26 cellular contexts compared by ENCODE assay signal in genomic region chr11:67642148-67642475, GRCh38. TPM values are rescaled to one million over a fixed set of nuclear protein-coding genes. Genes with fewer than 3 reads are reported as not detected.
"Had no signal": no experiment of that assay in that cellular context is flagged by ENCODE, and none has a peak within 500 bp of the region (broad histone marks: within the 10 kb centered on the region; RNA-seq: fewer than 3 reads in every experiment).

No MANE protein-coding gene starts in this region.

- H3K27ac ChIP-seq: ascending aorta, body of pancreas, Peyer's patch, RWPE1, SJSA1 had no signal

- H3K9me3 Mint-ChIP-seq: activated naive CD8-positive, alpha-beta T cell treated with anti-CD3 and anti-CD28 coated beads, Interleukin-2, amount 50 U/mL, for 24 hours; T-helper 1 cell treated with Interleukin-12 subunit alpha and Interleukin-12 subunit beta and Interleukin-4 antibody, amounts not matched to agents 30 μg/mL and 1 μg/mL, for 36 hours had no signal

- H3K27me3 Mint-ChIP-seq: activated naive CD8-positive, alpha-beta T cell treated with anti-CD3 and anti-CD28 coated beads, Interleukin-2, amount 50 U/mL, for 24 hours had no signal

- H3K27ac Mint-ChIP-seq: activated CD8-positive, alpha-beta T cell treated with anti-CD3 and anti-CD28 coated beads, Interleukin-2, amount 10 ng/mL, durations not matched to agents 7 days and 5 days; activated naive CD8-positive, alpha-beta T cell treated with anti-CD3 and anti-CD28 coated beads, Interleukin-2, amount 50 U/mL, for 24 hours; T-helper 1 cell treated with Interleukin-12 subunit alpha and Interleukin-12 subunit beta and Interleukin-4 antibody, amounts not matched to agents 30 μg/mL and 1 μg/mL, for 36 hours had no signal

- H3K4me1 ChIP-seq: ascending aorta, SJSA1 had no signal

- H3K4me3 Mint-ChIP-seq: activated CD8-positive, alpha-beta T cell treated with anti-CD3 and anti-CD28 coated beads, Interleukin-2, amount 10 ng/mL, durations not matched to agents 7 days and 5 days; activated naive CD8-positive, alpha-beta T cell treated with anti-CD3 and anti-CD28 coated beads, Interleukin-2, amount 50 U/mL, for 24 hours; T-helper 1 cell treated with Interleukin-12 subunit alpha and Interleukin-12 subunit beta and Interleukin-4 antibody, amounts not matched to agents 30 μg/mL and 1 μg/mL, for 36 hours had no signal

- DNase-seq: activated CD4-positive, alpha-beta T cell treated with anti-CD3 and anti-CD28 coated beads for 4 hours; activated CD8-positive, alpha-beta memory T cell treated with anti-CD3 and anti-CD28 coated beads, Interleukin-2, amount 50 U/mL, for 48 hours; activated CD8-positive, alpha-beta T cell treated with anti-CD3 and anti-CD28 coated beads, Interleukin-2, amount 10 ng/mL, durations not matched to agents 7 days and 5 days; activated naive CD4-positive, alpha-beta T cell treated with Interleukin-2 at 50 U/mL for 16 hours; activated naive CD8-positive, alpha-beta T cell treated with anti-CD3 and anti-CD28 coated beads, Interleukin-2, amount 50 U/mL, for 24 hours; activated T-cell treated with anti-CD3 and anti-CD28 coated beads, Interleukin-2, amount 50 U/mL, for 1 hour; amniotic stem cell; body of pancreas; central memory CD4-positive, alpha-beta T cell; Karpas-422; MM.1S; NCI-H1105; NCI-H1436; NCI-H1694 treated with DMSO at 0.1 percent for 48 hours; NCI-H2029 treated with DMSO at 0.1 percent for 48 hours; NCI-H510A treated with DMSO at 0.1 percent for 48 hours; NCI-H69; SHP77 had no signal

- H3K36me3 ChIP-seq: ascending aorta, Peyer's patch, SJSA1 had no signal

- H3K9me3 ChIP-seq: ascending aorta, body of pancreas, Peyer's patch had no signal

- H3K4me3 ChIP-seq: ascending aorta, body of pancreas, K562, Peyer's patch, SJSA1 had no signal

- H3K27me3 ChIP-seq: body of pancreas, Peyer's patch had no signal

- ATAC-seq: activated CD4-positive, CD25-positive, alpha-beta regulatory T cell treated with anti-CD3 and anti-CD28 coated beads, Interleukin-2, amount 50 U/mL, for 24 hours; activated CD8-positive, alpha-beta T cell treated with anti-CD3 and anti-CD28 coated beads, Interleukin-2, amount 10 ng/mL, durations not matched to agents 7 days and 5 days; activated naive CD8-positive, alpha-beta T cell treated with anti-CD3 and anti-CD28 coated beads, Interleukin-2, amount 50 U/mL, for 24 hours; body of pancreas; K562 had no signal

RNA-seq across cellular contexts. Expression of gene TBX10, which starts 2.5 kb away (rescaled TPM):
- total RNA-seq: activated CD8-positive, alpha-beta T cell treated with anti-CD3 and anti-CD28 coated beads, Interleukin-2, amount 10 ng/mL, durations not matched to agents 7 days and 5 days; ascending aorta; body of pancreas; bronchial epithelial cell; K562; SJSA1 had no signal

RNA-seq across cellular contexts. Expression of gene ACY3, which starts 8.4 kb away (rescaled TPM):
- total RNA-seq: ascending aorta, bronchial epithelial cell, K562, SJSA1 had no signal

RNA-seq across cellular contexts. Expression of gene ALDH3B2, which starts 32.3 kb away (rescaled TPM):
- total RNA-seq: activated CD8-positive, alpha-beta T cell treated with anti-CD3 and anti-CD28 coated beads, Interleukin-2, amount 10 ng/mL, durations not matched to agents 7 days and 5 days; ascending aorta; body of pancreas; K562; Peyer's patch; SJSA1 had no signal
